ENCODE assay signal across 1 cellular context in genomic region chr10:14093735-14094484, GRCh38.
TF ChIP-seq lines count a peak whose summit lies in the region.

No MANE protein-coding gene starts in this region.

TF ChIP-seq in HCT116, 20 proteins besides CTCF, POLR2A, EP300 and RAD21 (continued from another document):
- TF ChIP-seq EZH2phosphoT487 (IDR thresholded peaks at IDR 0.05; ENCODE audit: borderline replicate concordance) (no peak), ZNF274 (IDR thresholded peaks at IDR 0.05; ENCODE audit: low read depth, low read length) (no peak), REST (IDR thresholded peaks at IDR 0.05; ENCODE audit: low read depth) (no peak), EGR1 (IDR thresholded peaks at IDR 0.05; ENCODE audit: low read depth) (no peak), SP1 (IDR thresholded peaks at IDR 0.05; ENCODE audit: low read depth) (no peak), JUND (IDR thresholded peaks at IDR 0.05) (no peak), CEBPB (IDR thresholded peaks at IDR 0.05; ENCODE audit: low read depth) (no peak), EZH2 (IDR thresholded peaks at IDR 0.05) (no peak), TCF7L2 (IDR thresholded peaks at IDR 0.05; ENCODE audit: borderline replicate concordance, extremely low read depth, insufficient read depth, insufficient read length) (no peak), ZBTB33 (IDR thresholded peaks at IDR 0.05; ENCODE audit: extremely low read depth, insufficient replicate concordance, low read length) (no peak), MAX (IDR thresholded peaks at IDR 0.05) (no peak), ELF1 (IDR thresholded peaks at IDR 0.05; ENCODE audit: borderline replicate concordance, low read depth) (no peak), YY1 (IDR thresholded peaks at IDR 0.05; ENCODE audit: extremely low read depth, insufficient replicate concordance, low read depth, low read length) (no peak), POLR2AphosphoS5 (IDR thresholded peaks at IDR 0.05; ENCODE audit: low read depth, low read length) (no peak), SIN3A (IDR thresholded peaks at IDR 0.05; ENCODE audit: low read depth) (no peak)
